15 cellular contexts compared by ENCODE assay signal in genomic region chr3:185549651-185550111, GRCh38. TPM values are rescaled to one million over a fixed set of nuclear protein-coding genes. Genes with fewer than 3 reads are reported as not detected.
DNase-seq lines count a peak whose midpoint lies in the region; ATAC-seq, FAIRE-seq and TF ChIP-seq lines count a peak whose summit lies in the region.
"Had no signal": no experiment of that assay in that cellular context is flagged by ENCODE, and none has a peak within 500 bp of the region (broad histone marks: within the 10 kb centered on the region; RNA-seq: fewer than 3 reads in every experiment).

No MANE protein-coding gene starts in this region.

- H3K36me3 Mint-ChIP-seq in astrocyte (ENCODE audit: low read depth, unreplicated experiment) (no peaks in the 10 kb centered on the region), glutamatergic neuron (ENCODE audit: unreplicated experiment) (no peaks in the 10 kb centered on the region)
- H3K36me3 Mint-ChIP-seq: CD4-positive, CD25-positive, alpha-beta regulatory T cell had no signal

- ATAC-seq in gastroesophageal sphincter (peak; percentile 10), GM21381 (IDR thresholded peaks at IDR 0.05; ENCODE audit: unreplicated experiment) (no peak)

- H3K27me3 Mint-ChIP-seq in astrocyte (ENCODE audit: low read depth, unreplicated experiment) (no peaks in the 10 kb centered on the region), glutamatergic neuron (ENCODE audit: unreplicated experiment) (no peaks in the 10 kb centered on the region)

- H3K4me1 Mint-ChIP-seq in astrocyte (ENCODE audit: low read depth, unreplicated experiment) (peaks cover 6% of the 10 kb centered on the region), glutamatergic neuron (ENCODE audit: low read depth, unreplicated experiment) (no peaks in the 10 kb centered on the region)

- H3K4me2 ChIP-seq in astrocyte (ENCODE audit: low read length) (peak overlapping the region; percentile 1), skeletal muscle satellite cell (ENCODE audit: low read length) (peak overlapping the region; percentile 40)

- H3K27ac Mint-ChIP-seq in astrocyte (ENCODE audit: unreplicated experiment) (no peak overlapping the region), glutamatergic neuron (ENCODE audit: unreplicated experiment) (no peak overlapping the region)
- H3K27ac Mint-ChIP-seq: activated T-cell treated with anti-CD3 and anti-CD28 coated beads, Interleukin-2, amount 50 U/mL, for 72 hours had no signal

- no peak overlapping the region for H2AFZ ChIP-seq in astrocyte (ENCODE audit: low read depth, low read length)

- H3K79me2 ChIP-seq in astrocyte (ENCODE audit: insufficient read depth, low read length): no peaks in the 10 kb centered on the region

- H3K36me3 ChIP-seq in astrocyte (ENCODE audit: insufficient read depth, low read length) (no peaks in the 10 kb centered on the region), gastroesophageal sphincter (no peaks in the 10 kb centered on the region), skeletal muscle satellite cell (ENCODE audit: insufficient read depth, low read length) (no peaks in the 10 kb centered on the region)
- H3K36me3 ChIP-seq: esophagus muscularis mucosa had no signal

- H3K4me1 ChIP-seq in astrocyte (ENCODE audit: insufficient read depth, low read length) (peaks cover 14% of the 10 kb centered on the region), gastroesophageal sphincter (peaks cover 0 to 8% (median 0%) of the 10 kb centered on the region in 3 donors), skeletal muscle satellite cell (ENCODE audit: control insufficient read depth, insufficient read depth, low read length) (peaks cover 26% of the 10 kb centered on the region)

- H3K9ac ChIP-seq in astrocyte (ENCODE audit: low read length): no peak overlapping the region
- peak overlapping the region; percentile 11 for H3K9ac ChIP-seq in skeletal muscle satellite cell (ENCODE audit: low read depth, low read length)

- H3K27ac ChIP-seq in astrocyte (ENCODE audit: low read depth, low read length): peak overlapping the region; percentile 56
- no peak overlapping the region for H3K27ac ChIP-seq in gastroesophageal sphincter
- H3K27ac ChIP-seq: esophagus muscularis mucosa had no signal

- H3K4me3 Mint-ChIP-seq in astrocyte (ENCODE audit: unreplicated experiment) (no peak overlapping the region), glutamatergic neuron (ENCODE audit: unreplicated experiment) (no peak overlapping the region)
- H3K4me3 Mint-ChIP-seq: activated T-cell treated with anti-CD3 and anti-CD28 coated beads, Interleukin-2, amount 50 U/mL, for 72 hours; CD4-positive, CD25-positive, alpha-beta regulatory T cell; neural crest cell had no signal

- no peaks in the 10 kb centered on the region for H3K27me3 ChIP-seq in astrocyte (ENCODE audit: insufficient read depth, low read length)
- no peaks in the 10 kb centered on the region for H3K27me3 ChIP-seq in gastroesophageal sphincter
- H3K27me3 ChIP-seq in skeletal muscle satellite cell (ENCODE audit: control insufficient read depth, insufficient read depth, low read length): peaks cover 1% of the 10 kb centered on the region
- H3K27me3 ChIP-seq: esophagus muscularis mucosa had no signal

- FAIRE-seq in astrocyte (lab: Jason Lieb, UNC): peak; percentile 39

- TF ChIP-seq CTCF in astrocyte (IDR thresholded peaks at IDR 0.05; ENCODE audit: insufficient read depth, low read depth, low read length) (no peak), gastroesophageal sphincter (IDR thresholded peaks at IDR 0.05) (no peak), glutamatergic neuron (IDR thresholded peaks at IDR 0.05; ENCODE audit: partially characterized antibody, unreplicated experiment) (no peak)

- 92% methylated on average over 3 of the region's 3 CpGs; no CpG with 5 or more reads in 1 of the 2 donors for WGBS in gastroesophageal sphincter (ENCODE audit: low coverage in 1 of 2), 2 donors

- no peak for TF ChIP-seq POLR2A in gastroesophageal sphincter (IDR thresholded peaks at IDR 0.05)

- no peak for TF ChIP-seq EP300 in gastroesophageal sphincter (IDR thresholded peaks at IDR 0.05)

- no peaks in the 10 kb centered on the region for H4K20me1 ChIP-seq in astrocyte (ENCODE audit: insufficient read depth, low read length)

- H3K9me3 ChIP-seq in astrocyte (ENCODE audit: insufficient read depth, low read depth, low read length) (no peaks in the 10 kb centered on the region), gastroesophageal sphincter (no peaks in the 10 kb centered on the region), skeletal muscle satellite cell (replicated peaks; ENCODE audit: low read length) (no peaks in the 10 kb centered on the region)
- H3K9me3 ChIP-seq: esophagus muscularis mucosa had no signal

- H3K9me3 Mint-ChIP-seq in astrocyte (ENCODE audit: unreplicated experiment) (no peaks in the 10 kb centered on the region), glutamatergic neuron (ENCODE audit: unreplicated experiment) (no peaks in the 10 kb centered on the region)
- H3K9me3 Mint-ChIP-seq: activated T-cell treated with anti-CD3 and anti-CD28 coated beads, Interleukin-2, amount 50 U/mL, for 72 hours; neural crest cell had no signal

- no peak overlapping the region for H3K4me3 ChIP-seq in astrocyte (ENCODE audit: insufficient read depth, low read depth, low read length)
- no peak overlapping the region for H3K4me3 ChIP-seq in gastroesophageal sphincter
- H3K4me3 ChIP-seq in skeletal muscle satellite cell (ENCODE audit: low read length): no peak overlapping the region
- H3K4me3 ChIP-seq: esophagus muscularis mucosa had no signal

- DNase-seq in GM03348 (ENCODE audit: low spot score) (peak; percentile 36), astrocyte (ENCODE audit: low read depth) (peak; percentile 45), CD1c-positive myeloid dendritic cell (ENCODE audit: extremely low spot score) (no peak), glutamatergic neuron (no peak), NCI-H2227 (lab: John Stamatoyannopoulos, UW; ENCODE audit: unreplicated experiment) (no peak)
- DNase-seq: activated T-cell treated with anti-CD3 and anti-CD28 coated beads, Interleukin-2, amount 50 U/mL, for 72 hours; CD4-positive, CD25-positive, alpha-beta regulatory T cell; NCI-H1092 treated with DMSO at 0.1 percent for 48 hours; NCI-H510A treated with DMSO at 0.1 percent for 48 hours; SHP77 treated with DMSO at 0.1 percent for 48 hours had no signal

RNA-seq across cellular contexts. Expression of gene LIPH, which starts 2.7 kb away (rescaled TPM):
- total RNA-seq in astrocyte: 6.4 and 9.0 TPM in 2 replicates
- total RNA-seq in gastroesophageal sphincter: 1 to 10 TPM in 1 of 4 donors, under 1 TPM in 2, not detected in 1; 0.31 to 1.2 (median 0.58) TPM
- total RNA-seq in skeletal muscle satellite cell (2012; rRNA removed): not detected in 2 replicates
- total RNA-seq in glutamatergic neuron (ENCODE audit: unreplicated experiment): not detected
- total RNA-seq: CD4-positive, CD25-positive, alpha-beta regulatory T cell; neural crest cell had no signal

RNA-seq across cellular contexts. Expression of gene SENP2, which starts 36.4 kb away (rescaled TPM):
- total RNA-seq in astrocyte: 43.6 and 44.1 TPM in 2 replicates
- total RNA-seq in gastroesophageal sphincter: 10 to 100 TPM; 25.8 to 51.2 (median 40.2) TPM
- 17.9 and 20.8 TPM in 2 replicates for total RNA-seq in skeletal muscle satellite cell (2012; rRNA removed)
- total RNA-seq in glutamatergic neuron (ENCODE audit: unreplicated experiment): 54.6 TPM

RNA-seq across cellular contexts. Expression of gene TMEM41A, which starts 50.8 kb away (rescaled TPM):
- total RNA-seq in astrocyte (21.5 and 22.7 TPM in 2 replicates), gastroesophageal sphincter (10 to 100 TPM in 1 of 4 donors, 1 to 10 TPM in 3; 7.2 to 10.4 (median 9.3) TPM), glutamatergic neuron (ENCODE audit: unreplicated experiment) (12.6 TPM)
- total RNA-seq in skeletal muscle satellite cell (2012; rRNA removed): 10.1 and 11.1 TPM in 2 replicates

Comparison
In these comparisons a context has a peak if more than half of its experiments do, and no peak if none do; other contexts are left out.
1. DNase-seq: peak in GM03348 (single experiment) and astrocyte (single experiment); none in CD1c-positive myeloid dendritic cell (single experiment), glutamatergic neuron (single experiment) and NCI-H2227 (single experiment).